ENCODE assay signal across 17 cellular contexts in genomic region chr1:5099558-5099957, GRCh38.
DNase-seq lines count a peak whose midpoint lies in the region; ATAC-seq, FAIRE-seq and TF ChIP-seq lines count a peak whose summit lies in the region.
"Had no signal": no experiment of that assay in that cellular context is flagged by ENCODE, and none has a peak within 500 bp of the region (broad histone marks: within the 10 kb centered on the region; RNA-seq: fewer than 3 reads in every experiment).

No MANE protein-coding gene starts in this region.

- H2AFZ ChIP-seq in GM23338 (no peak overlapping the region), OCI-LY7 (ENCODE audit: low read length) (no peak overlapping the region)

- peaks cover 7% of the 10 kb centered on the region for H3K27me3 Mint-ChIP-seq in GM23338 (ENCODE audit: insufficient read depth, low read depth, poor library complexity)
- H3K27me3 Mint-ChIP-seq in CD4-positive, alpha-beta memory T cell: peaks cover 3 to 7% of the 10 kb centered on the region in 2 donors
- H3K27me3 Mint-ChIP-seq: activated naive CD8-positive, alpha-beta T cell treated with anti-CD3 and anti-CD28 coated beads, Interleukin-2, amount 50 U/mL, for 24 hours had no signal

- H3K9me2 ChIP-seq in GM23338 (ENCODE audit: insufficient read depth) (no peaks in the 10 kb centered on the region), OCI-LY7 (ENCODE audit: insufficient read depth, low read length) (no peaks in the 10 kb centered on the region)

- ATAC-seq in GM23338: peak; percentile 87
- no peak for ATAC-seq in HG02763 (IDR thresholded peaks at IDR 0.05; ENCODE audit: unreplicated experiment)
- no peak for ATAC-seq in HG03175 (IDR thresholded peaks at IDR 0.05; ENCODE audit: unreplicated experiment)
- ATAC-seq: activated naive CD8-positive, alpha-beta T cell treated with anti-CD3 and anti-CD28 coated beads, Interleukin-2, amount 50 U/mL, for 24 hours; activated T-cell treated with anti-CD3 and anti-CD28 coated beads, Interleukin-2, amount 50 U/mL, for 4 hours; effector memory CD8-positive, alpha-beta T cell; K562; natural killer cell had no signal

- no peak for FAIRE-seq in RCC 7860 (lab: Jason Lieb, UNC)
- FAIRE-seq: K562 had no signal

- no peaks in the 10 kb centered on the region for H3K27me3 ChIP-seq in GM23338 (ENCODE audit: insufficient read depth)
- no peaks in the 10 kb centered on the region for H3K27me3 ChIP-seq in mesendoderm (ENCODE audit: insufficient read depth, low read length, poor library complexity)
- H3K27me3 ChIP-seq in CD4-positive, alpha-beta memory T cell (ENCODE audit: insufficient read depth, low read length): no peaks in the 10 kb centered on the region

- H3F3A ChIP-seq in GM23338 (replicated peaks; ENCODE audit: low read depth): no peaks in the 10 kb centered on the region

- intact Hi-C loops in OCI-LY7 (cut with micrococcal nuclease; ENCODE audit: unreplicated experiment): no loop called here
- intact Hi-C loops in CD4-positive, alpha-beta memory T cell (cut with micrococcal nuclease): no loop called here

- no peaks in the 10 kb centered on the region for H3K4me1 ChIP-seq in GM23338 (ENCODE audit: insufficient read depth)
- H3K4me1 ChIP-seq in OCI-LY7 (ENCODE audit: insufficient read depth, low read length, poor library complexity, severe bottlenecking): no peaks in the 10 kb centered on the region
- no peaks in the 10 kb centered on the region for H3K4me1 ChIP-seq in mesendoderm (ENCODE audit: control insufficient read depth, low read depth, low read length)
- no peaks in the 10 kb centered on the region for H3K4me1 ChIP-seq in CD4-positive, alpha-beta memory T cell (ENCODE audit: insufficient read depth, low read length)

- H3K4me3 ChIP-seq in GM23338 (no peak overlapping the region), OCI-LY7 (ENCODE audit: low read depth, low read length, poor library complexity, severe bottlenecking) (no peak overlapping the region), mesendoderm (ENCODE audit: low read length) (no peak overlapping the region)
- H3K4me3 ChIP-seq in CD4-positive, alpha-beta memory T cell (ENCODE audit: low read length in 2 of 2): no peak overlapping the region
- H3K4me3 ChIP-seq: K562, SK-N-MC had no signal

- H3K18ac ChIP-seq in mesendoderm (ENCODE audit: low read length): no peak overlapping the region

- TF ChIP-seq CTCF in GM23338 (conservative IDR thresholded peaks at IDR 0.05; ENCODE audit: low read depth in 2 of 2): no peak
- TF ChIP-seq CTCF in OCI-LY7 (conservative IDR thresholded peaks at IDR 0.05; ENCODE audit: low read length): peak; percentile 35; the same call in 1 of the 2 replicates

- H2BK120ac ChIP-seq in mesendoderm (ENCODE audit: low read depth, low read length): no peak overlapping the region

- no peaks in the 10 kb centered on the region for H3K79me1 ChIP-seq in mesendoderm (ENCODE audit: low read length)

- H3K56ac ChIP-seq in mesendoderm (ENCODE audit: low read length): no peak overlapping the region

- DNase-seq in GM23338 (ENCODE audit: low spot score) (no peak), NCI-H1930 (lab: John Stamatoyannopoulos, UW) (peak; percentile 71 to 83), OCI-LY7 (ENCODE audit: low spot score) (peak; percentile 10), mesendoderm (peak; percentile 75), RCC 7860 (ENCODE audit: low spot score) (no peak)
- DNase-seq in CD4-positive, alpha-beta memory T cell: no peak
- DNase-seq: activated CD4-positive, alpha-beta T cell treated with anti-CD3 and anti-CD28 coated beads, Interleukin-2, amount 50 U/mL, for 4 hours; activated naive CD8-positive, alpha-beta T cell treated with anti-CD3 and anti-CD28 coated beads, Interleukin-2, amount 50 U/mL, for 24 hours; activated T-cell treated with anti-CD3 and anti-CD28 coated beads, Interleukin-2, amount 50 U/mL, for 4 hours; caudate nucleus; effector memory CD8-positive, alpha-beta T cell; natural killer cell; NCI-H2081 had no signal

- H3K27ac Mint-ChIP-seq in GM23338: no peak overlapping the region
- no peak overlapping the region for H3K27ac Mint-ChIP-seq in CD4-positive, alpha-beta memory T cell
- H3K27ac Mint-ChIP-seq: activated naive CD8-positive, alpha-beta T cell treated with anti-CD3 and anti-CD28 coated beads, Interleukin-2, amount 50 U/mL, for 24 hours; effector memory CD8-positive, alpha-beta T cell; natural killer cell had no signal

- H2BK15ac ChIP-seq in mesendoderm (replicated peaks; ENCODE audit: low read depth): no peak overlapping the region

- CTCF ChIA-PET in OCI-LY7 (lab: Charles Lee; ENCODE audit: unreplicated experiment): no interaction called here
- CTCF ChIA-PET in CD4-positive, alpha-beta memory T cell (lab: Charles Lee; ENCODE audit: partially characterized antibody): no interaction called here

- H2BK5ac ChIP-seq in mesendoderm (ENCODE audit: low read length): no peak overlapping the region

- peaks cover 14% of the 10 kb centered on the region for H3K36me3 Mint-ChIP-seq in GM23338 (ENCODE audit: low read depth)
- no peaks in the 10 kb centered on the region for H3K36me3 Mint-ChIP-seq in CD4-positive, alpha-beta memory T cell

- POLR2A ChIA-PET in OCI-LY7 (lab: Charles Lee): interaction anchor here (1.3 kb wide), 1 partner anchor 330 kb away, joined by 3 read pairs; no protein-coding TSS in a partner anchor
- POLR2A ChIA-PET in CD4-positive, alpha-beta memory T cell (lab: Charles Lee; ENCODE audit: partially characterized antibody): no interaction called here

- H3K36me3 ChIP-seq in GM23338 (ENCODE audit: insufficient read depth) (peaks cover 12% of the 10 kb centered on the region; the same call in 1 of the 2 replicates), OCI-LY7 (ENCODE audit: insufficient read depth, low read length) (no peaks in the 10 kb centered on the region; the same call in 1 of the 2 replicates), mesendoderm (ENCODE audit: control insufficient read depth, insufficient read depth, low read length) (no peaks in the 10 kb centered on the region)
- no peaks in the 10 kb centered on the region for H3K36me3 ChIP-seq in CD4-positive, alpha-beta memory T cell (ENCODE audit: insufficient read depth, low read length)

- no peak overlapping the region for H2AK5ac ChIP-seq in mesendoderm (ENCODE audit: low read length)

- H3K9ac ChIP-seq in mesendoderm (ENCODE audit: low read length): no peak overlapping the region

- peaks cover 3% of the 10 kb centered on the region; the same call in 1 of the 2 replicates for H3K9me3 ChIP-seq in OCI-LY7 (ENCODE audit: low read length)
- no peaks in the 10 kb centered on the region for H3K9me3 ChIP-seq in CD4-positive, alpha-beta memory T cell (ENCODE audit: control insufficient read depth in 1 of 2, low read length in 2 of 2)

- peaks cover 23% of the 10 kb centered on the region for H3K9me3 Mint-ChIP-seq in GM23338
- peaks cover 0 to 9% (median 3%) of the 10 kb centered on the region in 8 donors for H3K9me3 Mint-ChIP-seq in CD4-positive, alpha-beta memory T cell

- no peak overlapping the region for H4K5ac ChIP-seq in mesendoderm (ENCODE audit: low read length)

- H4K8ac ChIP-seq in mesendoderm (ENCODE audit: low read depth, low read length): no peak overlapping the region

- no peak overlapping the region for H3K4me3 Mint-ChIP-seq in GM23338
- no peak overlapping the region for H3K4me3 Mint-ChIP-seq in CD4-positive, alpha-beta memory T cell
- H3K4me3 Mint-ChIP-seq: activated naive CD8-positive, alpha-beta T cell treated with anti-CD3 and anti-CD28 coated beads, Interleukin-2, amount 50 U/mL, for 24 hours; activated T-cell treated with anti-CD3 and anti-CD28 coated beads, Interleukin-2, amount 50 U/mL, for 4 hours; effector memory CD8-positive, alpha-beta T cell; natural killer cell had no signal

- no TSS peak for BruUV-seq in OCI-LY7 (replicated peaks; lab: Mats Ljungman, UMichigan)

- H3K4me1 Mint-ChIP-seq in GM23338: peaks cover 11% of the 10 kb centered on the region
- no peaks in the 10 kb centered on the region for H3K4me1 Mint-ChIP-seq in CD4-positive, alpha-beta memory T cell
- H3K4me1 Mint-ChIP-seq: activated naive CD8-positive, alpha-beta T cell treated with anti-CD3 and anti-CD28 coated beads, Interleukin-2, amount 50 U/mL, for 24 hours; natural killer cell had no signal

- no peaks in the 10 kb centered on the region for H3K79me2 ChIP-seq in GM23338 (replicated peaks; ENCODE audit: insufficient read depth)
- no peaks in the 10 kb centered on the region for H3K79me2 ChIP-seq in OCI-LY7 (ENCODE audit: insufficient read depth, low read depth, low read length)
- H3K79me2 ChIP-seq in mesendoderm (ENCODE audit: control insufficient read depth, insufficient read depth, low read length): no peaks in the 10 kb centered on the region

- H3K4me2 ChIP-seq in GM23338 (no peak overlapping the region), OCI-LY7 (ENCODE audit: low read length) (no peak overlapping the region), mesendoderm (ENCODE audit: low read length) (no peak overlapping the region)

- WGBS in mesendoderm (ENCODE audit: extremely low coverage, insufficient coverage, low lambda C conversion rate): no CpG with 5 or more reads among the region's 2 CpGs

- H3K4ac ChIP-seq in mesendoderm (ENCODE audit: low read depth, low read length): no peak overlapping the region

- no peak overlapping the region for H3K23ac ChIP-seq in mesendoderm (ENCODE audit: low read length)

- no peaks in the 10 kb centered on the region for H4K20me1 ChIP-seq in GM23338 (replicated peaks; ENCODE audit: insufficient read depth)
- H4K20me1 ChIP-seq in OCI-LY7 (ENCODE audit: insufficient read depth, low read length): no peaks in the 10 kb centered on the region

- no peak overlapping the region for H3K27ac ChIP-seq in GM23338 (ENCODE audit: low read depth)
- H3K27ac ChIP-seq in OCI-LY7 (ENCODE audit: low read depth, low read length, poor library complexity, severe bottlenecking): no peak overlapping the region
- H3K27ac ChIP-seq in mesendoderm (ENCODE audit: low read depth, low read length): no peak overlapping the region
- no peak overlapping the region for H3K27ac ChIP-seq in CD4-positive, alpha-beta memory T cell (ENCODE audit: low read depth, low read length)
- H3K27ac ChIP-seq: SK-N-MC had no signal

Comparison
In these comparisons a context has a peak if more than half of its experiments do, and no peak if none do; other contexts are left out.
1. DNase-seq: peak in NCI-H1930 (2 of 2), OCI-LY7 (single experiment) and mesendoderm (single experiment); none in GM23338 (single experiment), CD4-positive, alpha-beta memory T cell (0 of 5) and RCC 7860 (single experiment).